In the genomic region with DNA sequence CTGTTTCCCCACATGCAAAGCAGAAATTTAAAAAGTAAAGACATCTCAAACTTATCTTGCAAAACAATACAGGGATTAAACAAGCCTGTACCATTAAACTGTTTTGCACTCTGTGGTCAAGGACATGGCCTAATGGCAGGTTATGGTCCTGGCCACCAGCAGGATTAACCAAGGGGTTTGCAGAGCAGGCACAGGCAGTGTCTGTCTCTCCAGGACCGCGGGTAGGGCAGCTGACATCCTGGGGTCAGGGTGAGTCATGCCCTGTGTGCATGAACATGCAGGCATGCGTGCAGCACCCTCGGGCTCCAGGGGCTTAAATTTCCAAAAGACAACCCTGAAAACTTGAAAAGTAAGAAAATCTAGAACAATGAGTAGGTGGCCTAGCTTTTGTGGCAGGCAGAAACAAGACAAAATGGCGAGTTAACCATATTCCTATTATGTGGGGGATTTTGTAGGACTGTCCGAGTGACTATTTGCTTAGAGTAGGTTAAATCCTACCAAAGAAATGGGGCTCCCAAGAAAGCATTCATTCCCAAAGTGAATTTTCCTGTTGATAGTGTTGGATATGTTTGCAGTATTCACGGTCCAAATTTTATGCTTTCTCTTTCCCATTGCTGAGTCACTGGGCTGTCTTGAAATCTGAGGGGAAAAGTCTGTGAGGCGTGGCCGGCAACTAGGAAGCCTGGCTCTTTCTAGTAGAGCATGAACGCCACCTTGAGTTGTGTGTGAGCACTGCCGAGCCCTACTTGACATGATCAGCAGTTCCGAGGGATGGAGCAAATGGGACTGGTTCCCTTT, we compare ENCODE assay signal across 8 cellular contexts.
DNase-seq lines count a peak whose midpoint lies in the region; ATAC-seq and TF ChIP-seq lines count a peak whose summit lies in the region.

No MANE protein-coding gene starts in this region.

- no peaks in the 10 kb centered on the region for H3K27me3 ChIP-seq in endodermal cell (ENCODE audit: control insufficient read depth, insufficient read depth, low read length, poor library complexity, severe bottlenecking)

- TF ChIP-seq CTCF in WTC11 (IDR thresholded peaks at IDR 0.05) (peak; percentile 69), endodermal cell (conservative IDR thresholded peaks at IDR 0.05) (peak; percentile 95)

- DNase-seq in C1 segment of cervical spinal cord (lab: John Stamatoyannopoulos, UW): peak in 12 of 14 donors; percentile 7 to 78 (median 53)
- DNase-seq in GM19240 (ENCODE audit: insufficient read length, low spot score): peak; percentile 27
- peak; percentile 65 for DNase-seq in NCI-H2227 treated with DMSO at 0.1 percent for 48 hours (lab: John Stamatoyannopoulos, UW)
- DNase-seq in WTC11 (ENCODE audit: low spot score): peak; percentile 84
- DNase-seq in endodermal cell: peak; percentile 98
- peak; percentile 88 to 94 for DNase-seq in lung microvascular endothelial cell (ENCODE audit: low read depth in 2 of 2)
- DNase-seq in stimulated activated CD4-positive, alpha-beta T cell treated with anti-CD3 and anti-CD28 coated beads, TNF-alpha, amount 100 ng/mL, for 24 hours (ENCODE audit: low read depth in 3 of 3): peak; percentile 15 to 61 (median 17)

- H3K9ac ChIP-seq in endodermal cell (ENCODE audit: extremely low read depth, low read length, poor library complexity, severe bottlenecking): peak overlapping the region; percentile 14

- H3K36me3 Mint-ChIP-seq in WTC11 (peaks cover 18% of the 10 kb centered on the region), endodermal cell (ENCODE audit: low read depth) (peaks cover 4% of the 10 kb centered on the region)

- POLR2A ChIA-PET in WTC11 (lab: Charles Lee): no interaction called here

- peaks cover 2% of the 10 kb centered on the region; the same call in 1 of the 2 replicates for H3K27me3 Mint-ChIP-seq in WTC11 (ENCODE audit: low read depth)
- H3K27me3 Mint-ChIP-seq in endodermal cell (ENCODE audit: insufficient read depth): peaks cover 2% of the 10 kb centered on the region

- H3K27ac ChIP-seq in endodermal cell (ENCODE audit: low read depth, low read length): peak overlapping the region; percentile 13

- H3K27ac Mint-ChIP-seq in WTC11: peak overlapping the region; percentile 82
- peak overlapping the region; percentile 95 for H3K27ac Mint-ChIP-seq in endodermal cell

- H3K4me1 ChIP-seq in endodermal cell (ENCODE audit: control insufficient read depth, insufficient read depth, low read length): peaks cover 3% of the 10 kb centered on the region

- CTCF ChIA-PET in WTC11 (lab: Charles Lee): interaction anchor here (0.6 to 0.8 kb wide), 3 partner anchors 146 to 257 kb away, joined by 4 to 17 read pairs (median 5); no protein-coding TSS in a partner anchor

- no peak overlapping the region for H3K4me3 ChIP-seq in endodermal cell (ENCODE audit: low read length)

- H3K9me3 ChIP-seq in endodermal cell (ENCODE audit: control insufficient read depth, low read length): peaks cover 25% of the 10 kb centered on the region

- no peaks in the 10 kb centered on the region for H3K36me3 ChIP-seq in endodermal cell (ENCODE audit: control insufficient read depth, insufficient read depth, low read length)

- 19 to 23% methylated on average over 8 to 12 of the region's 12 CpGs for WGBS in endodermal cell (ENCODE audit: insufficient coverage in 1 of 2, insufficient read length in 1 of 2), 2 experiments

- H3K4me1 Mint-ChIP-seq in WTC11: peaks cover 13% of the 10 kb centered on the region
- H3K4me1 Mint-ChIP-seq in endodermal cell: peaks cover 12% of the 10 kb centered on the region

- H3K9me3 Mint-ChIP-seq in WTC11 (peaks cover 26% of the 10 kb centered on the region), endodermal cell (peaks cover 22% of the 10 kb centered on the region)

- H3K4me3 Mint-ChIP-seq in WTC11 (peak overlapping the region; percentile 51), endodermal cell (peak overlapping the region; percentile 10)

- ATAC-seq in HG03378 (IDR thresholded peaks at IDR 0.05; ENCODE audit: unreplicated experiment): peak; percentile 89
- peak; percentile 96 for ATAC-seq in WTC11

TF ChIP-seq in WTC11, 78 proteins besides CTCF, POLR2A, EP300 and RAD21:
- TF ChIP-seq NFE2L1 (CRISPR knock-in tag; IDR thresholded peaks at IDR 0.05) (peak; percentile 97), ESRRA (CRISPR knock-in tag; IDR thresholded peaks at IDR 0.05; ENCODE audit: borderline replicate concordance) (no peak), TEAD1 (CRISPR knock-in tag; IDR thresholded peaks at IDR 0.05) (peak; percentile 20; the same call in 1 of the 2 replicates), ZNF423 (CRISPR knock-in tag; IDR thresholded peaks at IDR 0.05) (peak; percentile 36; the same call in 1 of the 2 replicates), SP1 (CRISPR knock-in tag; conservative IDR thresholded peaks at IDR 0.05) (0 out of 2 replicates have a peak, but pooled peaks have one; percentile 34), ELF4 (CRISPR knock-in tag; IDR thresholded peaks at IDR 0.05; ENCODE audit: low read depth) (no peak), ZNF121 (CRISPR knock-in tag; IDR thresholded peaks at IDR 0.05) (peak; percentile 81), PRRX2 (CRISPR knock-in tag; IDR thresholded peaks at IDR 0.05) (no peak)

Comparison
In these comparisons a context has a peak if more than half of its experiments do, and no peak if none do; other contexts are left out.
1. DNase-seq: peak in every context shown above with its lines; median percentile 98 in endodermal cell; 91 in lung microvascular endothelial cell; 84 in WTC11; 65 in NCI-H2227 treated with DMSO at 0.1 percent for 48 hours; 53 in C1 segment of cervical spinal cord; 27 in GM19240; 17 in stimulated activated CD4-positive, alpha-beta T cell treated with anti-CD3 and anti-CD28 coated beads, TNF-alpha, amount 100 ng/mL, for 24 hours.